In genomic region chr11:120819003-120819402, GRCh38 we compare ENCODE assay signal across 14 cellular contexts.
"Had no signal": no experiment of that assay in that cellular context is flagged by ENCODE, and none has a peak within 500 bp of the region (broad histone marks: within the 10 kb centered on the region; RNA-seq: fewer than 3 reads in every experiment).

No MANE protein-coding gene starts in this region.

- H3K4me1 Mint-ChIP-seq: activated CD8-positive, alpha-beta memory T cell treated with anti-CD3 and anti-CD28 coated beads, Interleukin-2, amount 10 ng/mL, durations not matched to agents 7 days and 5 days; endodermal cell; stimulated activated memory B cell treated with anti-CD40 and anti-IgM and Interleukin-4, amounts not matched to agents 10 μg/mL and 1 μg/mL and 100 μg/mL, for 72 hours had no signal

- ATAC-seq: activated CD8-positive, alpha-beta memory T cell treated with anti-CD3 and anti-CD28 coated beads, Interleukin-2, amount 10 ng/mL, durations not matched to agents 7 days and 5 days; gastroesophageal sphincter; left colon; lower lobe of right lung; stimulated activated memory B cell treated with anti-CD40 and anti-IgM and Interleukin-4, amounts not matched to agents 10 μg/mL and 1 μg/mL and 100 μg/mL, for 72 hours had no signal

- H3K4me3 Mint-ChIP-seq: activated CD4-positive, alpha-beta memory T cell treated with anti-CD3 and anti-CD28 coated beads for 36 hours; activated CD8-positive, alpha-beta memory T cell treated with anti-CD3 and anti-CD28 coated beads, Interleukin-2, amount 10 ng/mL, durations not matched to agents 7 days and 5 days; endodermal cell; mesothelial cell of epicardium; stimulated activated memory B cell treated with anti-CD40 and anti-IgM and Interleukin-4, amounts not matched to agents 10 μg/mL and 1 μg/mL and 100 μg/mL, for 72 hours had no signal

- H3K9me3 Mint-ChIP-seq: activated CD4-positive, alpha-beta memory T cell treated with anti-CD3 and anti-CD28 coated beads for 36 hours; endodermal cell; mesothelial cell of epicardium; stimulated activated memory B cell treated with anti-CD40 and anti-IgM and Interleukin-4, amounts not matched to agents 10 μg/mL and 1 μg/mL and 100 μg/mL, for 72 hours had no signal

- H3K27ac Mint-ChIP-seq: activated CD4-positive, alpha-beta memory T cell treated with anti-CD3 and anti-CD28 coated beads for 36 hours; activated CD8-positive, alpha-beta memory T cell treated with anti-CD3 and anti-CD28 coated beads, Interleukin-2, amount 10 ng/mL, durations not matched to agents 7 days and 5 days; endodermal cell; mesothelial cell of epicardium; stimulated activated memory B cell treated with anti-CD40 and anti-IgM and Interleukin-4, amounts not matched to agents 10 μg/mL and 1 μg/mL and 100 μg/mL, for 72 hours had no signal

- H3K36me3 Mint-ChIP-seq: activated CD4-positive, alpha-beta memory T cell treated with anti-CD3 and anti-CD28 coated beads for 36 hours; activated CD8-positive, alpha-beta memory T cell treated with anti-CD3 and anti-CD28 coated beads, Interleukin-2, amount 10 ng/mL, durations not matched to agents 7 days and 5 days; mesothelial cell of epicardium; stimulated activated memory B cell treated with anti-CD40 and anti-IgM and Interleukin-4, amounts not matched to agents 10 μg/mL and 1 μg/mL and 100 μg/mL, for 72 hours had no signal

- DNase-seq: activated CD4-positive, alpha-beta memory T cell treated with anti-CD3 and anti-CD28 coated beads for 36 hours; activated CD4-positive, alpha-beta T cell treated with anti-CD3 and anti-CD28 coated beads for 1 hour; activated CD8-positive, alpha-beta memory T cell treated with anti-CD3 and anti-CD28 coated beads, Interleukin-2, amount 10 ng/mL, durations not matched to agents 7 days and 5 days; activated naive CD4-positive, alpha-beta T cell treated with anti-CD3 and anti-CD28 coated beads, Interleukin-2, amount 50 U/mL, for 16 hours; activated T-cell treated with anti-CD3 and anti-CD28 coated beads, Interleukin-2, amount 50 U/mL, for 1 hour; adrenal gland; dorsolateral prefrontal cortex; endodermal cell; left colon; lower lobe of right lung; ovary had no signal
